In genomic region chr2:85647823-85648526, GRCh38 we compare ENCODE assay signal across 11 cellular contexts. TPM values are rescaled to one million over a fixed set of nuclear protein-coding genes. Genes with fewer than 3 reads are reported as not detected.
DNase-seq lines count a peak whose midpoint lies in the region; ATAC-seq and TF ChIP-seq lines count a peak whose summit lies in the region.
"Had no signal": no experiment of that assay in that cellular context is flagged by ENCODE, and none has a peak within 500 bp of the region (broad histone marks: within the 10 kb centered on the region; RNA-seq: fewer than 3 reads in every experiment).

No MANE protein-coding gene starts in this region.

- no peak overlapping the region for H2AFZ ChIP-seq in OCI-LY3 (ENCODE audit: low read depth, low read length)

- peak overlapping the region; percentile 16; the same call in 1 of the 2 replicates for H3K9ac ChIP-seq in OCI-LY3 (ENCODE audit: low read length)

- TF ChIP-seq POLR2A in erythroblast (IDR thresholded peaks at IDR 0.05; ENCODE audit: low read length) = no peak

- no peak overlapping the region for H3K4me3 ChIP-seq in OCI-LY3 (ENCODE audit: low read length)
- no peak overlapping the region for H3K4me3 ChIP-seq in coronary artery

- ATAC-seq in GM18909 (IDR thresholded peaks at IDR 0.05; ENCODE audit: poor library complexity, unreplicated experiment) (peak; percentile 56), HG02678 (IDR thresholded peaks at IDR 0.05; ENCODE audit: unreplicated experiment) (peak; percentile 84), sciatic nerve (no peak)

- no peaks in the 10 kb centered on the region for H3K27me3 ChIP-seq in OCI-LY3 (ENCODE audit: low read depth, low read length)

- peak; percentile 28 for DNase-seq in sciatic nerve (ENCODE audit: low spot score)
- no peak for DNase-seq in stimulated activated CD4-positive, alpha-beta T cell treated with anti-CD3 and anti-CD28 coated beads, Interleukin-15, amount 100 ng/mL, for 24 hours
- no peak for DNase-seq in coronary artery (ENCODE audit: low spot score)
- no peak for DNase-seq in erythroblast (lab: John Stamatoyannopoulos, UW)
- DNase-seq: activated naive CD4-positive, alpha-beta T cell; effector CD4-positive, alpha-beta T cell; NCI-H446 treated with DMSO at 0.1 percent for 48 hours had no signal

- H3K4me2 ChIP-seq in OCI-LY3 (ENCODE audit: low read length) = peak overlapping the region; percentile 32

- intact Hi-C loops in sciatic nerve (cut with DNase I) = no loop called here

- peaks cover 66% of the 10 kb centered on the region for H3K36me3 ChIP-seq in OCI-LY3 (replicated peaks; ENCODE audit: low read depth, low read length)

- peaks cover 41% of the 10 kb centered on the region for H3K4me1 ChIP-seq in OCI-LY3 (ENCODE audit: low read length)

- peak overlapping the region; percentile 73 for H3K27ac ChIP-seq in OCI-LY3 (ENCODE audit: low read length)
- H3K27ac ChIP-seq in coronary artery = peak overlapping the region in 1 of 2 donors; percentile 68

- TF ChIP-seq CTCF in OCI-LY3 (IDR thresholded peaks at IDR 0.05; ENCODE audit: low read depth, low read length) = no peak
- TF ChIP-seq CTCF in coronary artery (IDR thresholded peaks at IDR 0.05) = no peak

- no peaks in the 10 kb centered on the region for H3K9me3 ChIP-seq in OCI-LY3 (ENCODE audit: insufficient read depth, low read length)

- no peaks in the 10 kb centered on the region for H3K79me2 ChIP-seq in OCI-LY3 (ENCODE audit: low read length)

- peaks cover 11% of the 10 kb centered on the region for H4K20me1 ChIP-seq in OCI-LY3 (ENCODE audit: insufficient read depth, low read length)

RNA-seq across cellular contexts. Expression of gene SFTPB, which starts 20.0 kb away (rescaled TPM):
- total RNA-seq in sciatic nerve = 6.1 TPM
- total RNA-seq: myocyte had no signal

RNA-seq across cellular contexts. Expression of gene USP39, which starts 32.0 kb away (rescaled TPM):
- 34.2 TPM for total RNA-seq in sciatic nerve

RNA-seq across cellular contexts. Expression of gene C2orf68, which starts 36.1 kb away (rescaled TPM):
- total RNA-seq in sciatic nerve = 41.6 TPM

RNA-seq across cellular contexts. Expression of gene TMEM150A, which starts 45.5 kb away (rescaled TPM):
- total RNA-seq in sciatic nerve = 15.8 TPM

RNA-seq across cellular contexts. Expression of gene GNLY, which starts 46.2 kb away (rescaled TPM):
- 8.4 TPM for total RNA-seq in sciatic nerve
